In genomic region chr16:9225527-9226316, GRCh38 we compare ENCODE assay signal across 8 cellular contexts.
DNase-seq lines count a peak whose midpoint lies in the region; ATAC-seq and TF ChIP-seq lines count a peak whose summit lies in the region.
"Had no signal": no experiment of that assay in that cellular context is flagged by ENCODE, and none has a peak within 500 bp of the region (broad histone marks: within the 10 kb centered on the region; RNA-seq: fewer than 3 reads in every experiment).

No MANE protein-coding gene starts in this region.

- TF ChIP-seq CTCF in neural progenitor cell (IDR thresholded peaks at IDR 0.05): peak; percentile 67

- H3K9ac ChIP-seq in adipocyte (ENCODE audit: low read length) (no peak overlapping the region), neural progenitor cell (no peak overlapping the region)

- H3K4me3 Mint-ChIP-seq in neural progenitor cell: no peak overlapping the region

- H2AFZ ChIP-seq in neural progenitor cell (replicated peaks): peak overlapping the region; percentile 10

- no peaks in the 10 kb centered on the region for H3K36me3 Mint-ChIP-seq in neural progenitor cell

- no peak for ATAC-seq in HG03280 (IDR thresholded peaks at IDR 0.05; ENCODE audit: unreplicated experiment)

- H3K79me2 ChIP-seq in neural progenitor cell (ENCODE audit: low read depth): no peaks in the 10 kb centered on the region

- H3K27ac ChIP-seq in neural progenitor cell: no peak overlapping the region

- peaks cover 3% of the 10 kb centered on the region for H3K9me3 Mint-ChIP-seq in neural progenitor cell
- H3K9me3 Mint-ChIP-seq: IgD-negative memory B cell had no signal

- H4K20me1 ChIP-seq in neural progenitor cell (ENCODE audit: low read depth): no peaks in the 10 kb centered on the region

- H3K9me3 ChIP-seq in adipocyte (ENCODE audit: control insufficient read depth, low read length): peaks cover 8% of the 10 kb centered on the region
- H3K9me3 ChIP-seq in neural progenitor cell (ENCODE audit: low read depth): no peaks in the 10 kb centered on the region

- H3K4me3 ChIP-seq in adipocyte (ENCODE audit: low read length) (no peak overlapping the region), neural progenitor cell (no peak overlapping the region)

- H3K4me2 ChIP-seq in neural progenitor cell: no peak overlapping the region

- H3K27me3 ChIP-seq in adipocyte (replicated peaks; ENCODE audit: control insufficient read depth, insufficient read depth, low read length) (no peaks in the 10 kb centered on the region), neural progenitor cell (no peaks in the 10 kb centered on the region)

- peaks cover 3% of the 10 kb centered on the region for H3K27me3 Mint-ChIP-seq in neural progenitor cell (ENCODE audit: insufficient read depth, low read depth)

- DNase-seq in EL (peak; percentile 11), HuH-7 (ENCODE audit: low spot score) (peak; percentile 40), adipocyte (ENCODE audit: low read depth) (peak; percentile 4), neural progenitor cell (ENCODE audit: low spot score) (peak; percentile 62), amniotic stem cell (lab: John Stamatoyannopoulos, UW) (no peak)
- no peak for DNase-seq in activated CD8-positive, alpha-beta memory T cell treated with anti-CD3 and anti-CD28 coated beads, Interleukin-2, amount 50 U/mL, for 48 hours

- H3K4me1 ChIP-seq in adipocyte (ENCODE audit: control insufficient read depth, insufficient read depth, low read length) (no peaks in the 10 kb centered on the region), neural progenitor cell (no peaks in the 10 kb centered on the region)

- peak overlapping the region; percentile 43 for H3K27ac Mint-ChIP-seq in neural progenitor cell
- H3K27ac Mint-ChIP-seq: IgD-negative memory B cell had no signal

- H3K36me3 ChIP-seq in adipocyte (ENCODE audit: control insufficient read depth, insufficient read depth, low read length, severe bottlenecking) (no peaks in the 10 kb centered on the region), neural progenitor cell (no peaks in the 10 kb centered on the region)

- H3K4me1 Mint-ChIP-seq in neural progenitor cell: peaks cover 4% of the 10 kb centered on the region

- peaks cover 5% of the 10 kb centered on the region for H3F3A ChIP-seq in neural progenitor cell (ENCODE audit: low read depth)

Comparison
In these comparisons a context has a peak if more than half of its experiments do, and no peak if none do; other contexts are left out.
1. DNase-seq: peak in EL (single experiment), HuH-7 (single experiment), adipocyte (single experiment) and neural progenitor cell (single experiment); none in amniotic stem cell (single experiment) and activated CD8-positive, alpha-beta memory T cell treated with anti-CD3 and anti-CD28 coated beads, Interleukin-2, amount 50 U/mL, for 48 hours (single experiment).